In the genomic region with DNA sequence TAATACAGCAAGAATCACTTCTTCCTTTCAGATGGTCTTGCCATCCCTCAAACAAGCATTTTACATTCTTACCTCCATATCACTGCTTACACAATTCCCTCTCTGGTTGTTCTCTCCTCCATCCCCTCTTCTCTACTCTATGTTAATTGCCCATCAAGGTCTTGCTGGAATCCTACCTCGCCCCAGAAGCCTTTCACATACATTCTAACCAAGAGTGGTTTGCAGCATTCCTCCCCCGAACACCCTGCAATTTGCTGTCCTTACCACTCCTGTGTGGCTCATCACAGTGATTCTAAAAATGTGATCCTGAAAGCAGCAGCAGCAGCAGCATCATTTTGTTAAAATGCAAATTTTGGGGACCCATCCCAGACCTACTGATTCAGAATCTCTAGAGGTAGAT, we compare ENCODE assay signal across 18 cellular contexts. TPM values are rescaled to one million over a fixed set of nuclear protein-coding genes. Genes with fewer than 3 reads are reported as not detected.
A peak's percentile ranks its signal among the peaks of the same experiment; 100 is the strongest.
DNase-seq lines count a peak whose midpoint lies in the region; ATAC-seq and TF ChIP-seq lines count a peak whose summit lies in the region.
"Had no signal": no experiment of that assay in that cellular context is flagged by ENCODE, and none has a peak within 500 bp of the region (broad histone marks: within the 10 kb centered on the region; RNA-seq: fewer than 3 reads in every experiment).

No MANE protein-coding gene starts in this region.

- peak; percentile 22 for DNase-seq in iPS-NIHi11 (ENCODE audit: low spot score)
- DNase-seq in G401 (ENCODE audit: low spot score) = no peak
- no peak for DNase-seq in natural killer cell
- DNase-seq: ACHN, C1 segment of cervical spinal cord, HCEC 1CT, NCI-H1048, NCI-H2081, NCI-H446 treated with DMSO at 0.1 percent for 48 hours, NCI-H69 had no signal

- intact Hi-C loops in natural killer cell (cut with micrococcal nuclease) = no loop called here

- H3K36me3 Mint-ChIP-seq in natural killer cell = no peaks in the 10 kb centered on the region

- H3K36me3 ChIP-seq in HUES64 (ENCODE audit: insufficient read depth, low read length) = no peaks in the 10 kb centered on the region

- H3K27me3 Mint-ChIP-seq in natural killer cell (ENCODE audit: low read depth in 2 of 2) = no peaks in the 10 kb centered on the region

- H3K4me3 Mint-ChIP-seq in natural killer cell = no peak overlapping the region

- H3K9ac ChIP-seq in HUES64 (ENCODE audit: low read depth, low read length) = no peak overlapping the region
- H3K9ac ChIP-seq: KMS-11 had no signal

- H3K4me1 Mint-ChIP-seq in natural killer cell = peaks cover 4 to 16% of the 10 kb centered on the region in 2 donors

- no peak overlapping the region for H3K27ac Mint-ChIP-seq in natural killer cell

- peaks cover 9% of the 10 kb centered on the region; the same call in 1 of the 2 replicates for H3K9me3 ChIP-seq in HUES64 (ENCODE audit: insufficient read depth, low read depth, low read length)

- in situ Hi-C loops in G401 (cut with HindIII; ENCODE audit: low sequenced_read_pairs) = no loop called here

- no peaks in the 10 kb centered on the region for H3K9me3 Mint-ChIP-seq in natural killer cell

- no peak overlapping the region for H3K4me3 ChIP-seq in HUES64 (ENCODE audit: low read length)

- H3K27ac ChIP-seq in HUES64 (ENCODE audit: low read depth, low read length) (peak overlapping the region; percentile 79), cingulate gyrus (ENCODE audit: low read depth, low read length) (peak overlapping the region; percentile 1)
- H3K27ac ChIP-seq: KMS-11 had no signal

- WGBS in HUES64 = 31% methylated on average over 2 of the region's 2 CpGs

- ATAC-seq in GM19452 (IDR thresholded peaks at IDR 0.05; ENCODE audit: unreplicated experiment) = no peak
- no peak for ATAC-seq in natural killer cell
- no peak for ATAC-seq in HG03039 (IDR thresholded peaks at IDR 0.05; ENCODE audit: unreplicated experiment)
- ATAC-seq: HepG2, Right ventricle myocardium inferior had no signal

- H3K27me3 ChIP-seq in HUES64 (ENCODE audit: insufficient read depth, low read length) = no peaks in the 10 kb centered on the region

- peaks cover 53% of the 10 kb centered on the region for H3K4me1 ChIP-seq in HUES64 (ENCODE audit: insufficient read depth, low read length)

- TF ChIP-seq CTCF in natural killer cell (IDR thresholded peaks at IDR 0.05) = no peak

RNA-seq across cellular contexts. Expression of gene TNIK, which starts 30.6 kb away (rescaled TPM):
- polyA plus RNA-seq in HUES64 (2013, experiment 1 of 2) = 30.8 TPM
- 32.2 TPM for polyA plus RNA-seq in HUES64 (2013, experiment 2 of 2)
- total RNA-seq in G401 (2014; rRNA removed; shearing (Covaris generic)) = 0.03 TPM in 1 of 2 replicates, not detected in the other
- total RNA-seq in natural killer cell = 100 to 1,000 TPM in 2 of 3 donors, 10 to 100 TPM in 1; 93.7 to 122 (median 119) TPM
- total RNA-seq: OCI-LY7 had no signal

Comparison
In these comparisons a context has a peak if more than half of its experiments do, and no peak if none do; other contexts are left out.
1. RNA of gene TNIK, which starts 30.6 kb away (total RNA-seq): 93.7 to 122 TPM in natural killer cell; 0.03 TPM in G401; every median in the first group is over 10 times any median in the second.